ENCODE assay signal across 12 cellular contexts in genomic region chr1:107450899-107451664, GRCh38.
DNase-seq lines count a peak whose midpoint lies in the region; ATAC-seq and TF ChIP-seq lines count a peak whose summit lies in the region.
"Had no signal": no experiment of that assay in that cellular context is flagged by ENCODE, and none has a peak within 500 bp of the region (broad histone marks: within the 10 kb centered on the region; RNA-seq: fewer than 3 reads in every experiment).

No MANE protein-coding gene starts in this region.

- in situ Hi-C loops in GM13977 (cut with MboI; ENCODE audit: low pct_unique_long_range_greater_than_20kb, low sequenced_read_pairs, unreplicated experiment): no loop called here

- H3K27ac ChIP-seq in testis: no peak overlapping the region
- H3K27ac ChIP-seq in uterus: no peak overlapping the region
- H3K27ac ChIP-seq in hepatocyte: no peak overlapping the region

- H3K27me3 ChIP-seq in testis (no peaks in the 10 kb centered on the region), uterus (no peaks in the 10 kb centered on the region), hepatocyte (no peaks in the 10 kb centered on the region)

- H3K79me2 ChIP-seq in hepatocyte: no peaks in the 10 kb centered on the region

- no peaks in the 10 kb centered on the region for H3K36me3 ChIP-seq in testis (ENCODE audit: low read depth, missing control alignments)
- no peaks in the 10 kb centered on the region for H3K36me3 ChIP-seq in uterus
- H3K36me3 ChIP-seq in hepatocyte (replicated peaks; ENCODE audit: insufficient read depth, low read depth): no peaks in the 10 kb centered on the region

- no peaks in the 10 kb centered on the region for H3K4me1 ChIP-seq in testis
- H3K4me1 ChIP-seq in uterus: no peaks in the 10 kb centered on the region
- no peaks in the 10 kb centered on the region for H3K4me1 ChIP-seq in hepatocyte (ENCODE audit: insufficient read depth)

- no peaks in the 10 kb centered on the region for H3K9me3 ChIP-seq in testis
- H3K9me3 ChIP-seq in uterus: no peaks in the 10 kb centered on the region
- no peaks in the 10 kb centered on the region for H3K9me3 ChIP-seq in hepatocyte (ENCODE audit: low read depth)

- intact Hi-C loops in testis (cut with DNase I; ENCODE audit: low total_unique reads) (no loop called here), uterus (cut with DNase I; ENCODE audit: low total_unique reads) (no loop called here)

- H2AFZ ChIP-seq in hepatocyte: no peak overlapping the region

- DNase-seq in GM13977 (ENCODE audit: low spot score) (peak; percentile 34), RPMI8226 (peak; percentile 10), testis (no peak), uterus (no peak), OCI-M2 (lab: John Stamatoyannopoulos, UW; ENCODE audit: unreplicated experiment) (no peak), hepatocyte (ENCODE audit: low spot score) (no peak)
- DNase-seq: CD8-positive, alpha-beta T cell; H9; NCI-H187 treated with DMSO at 0.1 percent for 48 hours had no signal

- H3K4me2 ChIP-seq in hepatocyte: no peak overlapping the region

- TF ChIP-seq CTCF in GM13977 (IDR thresholded peaks at IDR 0.05; ENCODE audit: extremely low read depth, insufficient read depth, missing control alignments) (no peak), testis (IDR thresholded peaks at IDR 0.05) (no peak), uterus (IDR thresholded peaks at IDR 0.05) (no peak), hepatocyte (IDR thresholded peaks at IDR 0.05; ENCODE audit: poor library complexity) (no peak)

- ATAC-seq in GM21367 (IDR thresholded peaks at IDR 0.05; ENCODE audit: unreplicated experiment) (peak; percentile 80), HG03097 (IDR thresholded peaks at IDR 0.05; ENCODE audit: low FRiP score, unreplicated experiment) (peak; percentile 65)
- ATAC-seq: activated T-helper 17 cell treated with anti-CD3 and anti-CD28 coated beads, Interleukin-2, amount 50 U/mL, for 72 hours; CD8-positive, alpha-beta T cell had no signal

- no peak overlapping the region for H3K4me3 ChIP-seq in testis
- H3K4me3 ChIP-seq in uterus: no peak overlapping the region
- H3K4me3 ChIP-seq in hepatocyte: no peak overlapping the region

- H3K9me2 ChIP-seq in hepatocyte (replicated peaks; ENCODE audit: insufficient read depth): no peaks in the 10 kb centered on the region

- TF ChIP-seq POLR2A in testis (IDR thresholded peaks at IDR 0.05): no peak
- TF ChIP-seq POLR2A in uterus (IDR thresholded peaks at IDR 0.05): no peak

- WGBS in testis, 2 donors: 57 to 59% methylated on average over 5 of the region's 5 CpGs
- WGBS in hepatocyte (ENCODE audit: low lambda C conversion rate, missing lambda C conversion rate): 93% methylated on average over 5 of the region's 5 CpGs

- no peaks in the 10 kb centered on the region for H4K20me1 ChIP-seq in hepatocyte (ENCODE audit: insufficient read depth, poor library complexity, severe bottlenecking)

Comparison
In these comparisons a context has a peak if more than half of its experiments do, and no peak if none do; other contexts are left out.
1. DNase-seq: peak in GM13977 (single experiment) and RPMI8226 (single experiment); none in testis (single experiment), uterus (0 of 2), OCI-M2 (single experiment) and hepatocyte (single experiment).